In the genomic region with DNA sequence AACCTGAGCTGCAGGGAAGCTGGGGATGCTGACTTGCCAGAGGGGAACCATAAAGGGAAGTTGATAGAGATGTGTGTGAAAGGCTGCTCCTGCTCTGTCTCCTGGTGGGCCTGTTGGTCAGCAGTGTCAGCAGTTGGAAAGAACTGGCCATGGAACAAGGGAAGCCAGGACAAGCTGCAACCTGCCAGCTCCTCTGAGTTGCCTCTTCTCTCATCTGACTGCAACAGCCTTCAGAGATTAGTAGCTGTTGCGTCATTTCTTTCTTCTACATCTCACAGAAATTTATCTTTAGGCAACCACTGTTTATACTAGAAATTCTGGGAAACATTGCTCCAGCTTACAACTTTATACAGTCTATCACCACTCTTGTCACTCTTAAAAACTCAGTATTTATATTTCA, we compare ENCODE assay signal across 1 cellular context.
TF ChIP-seq lines count a peak whose summit lies in the region.

No MANE protein-coding gene starts in this region.

TF ChIP-seq in GM23338, 12 proteins besides CTCF, POLR2A, EP300 and RAD21 (continued from another document):
- TF ChIP-seq, protein P1, sequence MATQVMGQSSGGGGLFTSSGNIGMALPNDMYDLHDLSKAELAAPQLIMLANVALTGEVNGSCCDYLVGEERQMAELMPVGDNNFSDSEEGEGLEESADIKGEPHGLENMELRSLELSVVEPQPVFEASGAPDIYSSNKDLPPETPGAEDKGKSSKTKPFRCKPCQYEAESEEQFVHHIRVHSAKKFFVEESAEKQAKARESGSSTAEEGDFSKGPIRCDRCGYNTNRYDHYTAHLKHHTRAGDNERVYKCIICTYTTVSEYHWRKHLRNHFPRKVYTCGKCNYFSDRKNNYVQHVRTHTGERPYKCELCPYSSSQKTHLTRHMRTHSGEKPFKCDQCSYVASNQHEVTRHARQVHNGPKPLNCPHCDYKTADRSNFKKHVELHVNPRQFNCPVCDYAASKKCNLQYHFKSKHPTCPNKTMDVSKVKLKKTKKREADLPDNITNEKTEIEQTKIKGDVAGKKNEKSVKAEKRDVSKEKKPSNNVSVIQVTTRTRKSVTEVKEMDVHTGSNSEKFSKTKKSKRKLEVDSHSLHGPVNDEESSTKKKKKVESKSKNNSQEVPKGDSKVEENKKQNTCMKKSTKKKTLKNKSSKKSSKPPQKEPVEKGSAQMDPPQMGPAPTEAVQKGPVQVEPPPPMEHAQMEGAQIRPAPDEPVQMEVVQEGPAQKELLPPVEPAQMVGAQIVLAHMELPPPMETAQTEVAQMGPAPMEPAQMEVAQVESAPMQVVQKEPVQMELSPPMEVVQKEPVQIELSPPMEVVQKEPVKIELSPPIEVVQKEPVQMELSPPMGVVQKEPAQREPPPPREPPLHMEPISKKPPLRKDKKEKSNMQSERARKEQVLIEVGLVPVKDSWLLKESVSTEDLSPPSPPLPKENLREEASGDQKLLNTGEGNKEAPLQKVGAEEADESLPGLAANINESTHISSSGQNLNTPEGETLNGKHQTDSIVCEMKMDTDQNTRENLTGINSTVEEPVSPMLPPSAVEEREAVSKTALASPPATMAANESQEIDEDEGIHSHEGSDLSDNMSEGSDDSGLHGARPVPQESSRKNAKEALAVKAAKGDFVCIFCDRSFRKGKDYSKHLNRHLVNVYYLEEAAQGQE (IDR thresholded peaks at IDR 0.05; ENCODE audit: unreplicated experiment) = no peak
- TF ChIP-seq JUNB (IDR thresholded peaks at IDR 0.05; ENCODE audit: unreplicated experiment) = no peak
- TF ChIP-seq CREB1 (CRISPR knock-in tag; IDR thresholded peaks at IDR 0.05; ENCODE audit: low read depth) = no peak
- no peak for TF ChIP-seq ZNF331 (CRISPR knock-in tag; IDR thresholded peaks at IDR 0.05; ENCODE audit: low read depth)
- TF ChIP-seq, protein P2, sequence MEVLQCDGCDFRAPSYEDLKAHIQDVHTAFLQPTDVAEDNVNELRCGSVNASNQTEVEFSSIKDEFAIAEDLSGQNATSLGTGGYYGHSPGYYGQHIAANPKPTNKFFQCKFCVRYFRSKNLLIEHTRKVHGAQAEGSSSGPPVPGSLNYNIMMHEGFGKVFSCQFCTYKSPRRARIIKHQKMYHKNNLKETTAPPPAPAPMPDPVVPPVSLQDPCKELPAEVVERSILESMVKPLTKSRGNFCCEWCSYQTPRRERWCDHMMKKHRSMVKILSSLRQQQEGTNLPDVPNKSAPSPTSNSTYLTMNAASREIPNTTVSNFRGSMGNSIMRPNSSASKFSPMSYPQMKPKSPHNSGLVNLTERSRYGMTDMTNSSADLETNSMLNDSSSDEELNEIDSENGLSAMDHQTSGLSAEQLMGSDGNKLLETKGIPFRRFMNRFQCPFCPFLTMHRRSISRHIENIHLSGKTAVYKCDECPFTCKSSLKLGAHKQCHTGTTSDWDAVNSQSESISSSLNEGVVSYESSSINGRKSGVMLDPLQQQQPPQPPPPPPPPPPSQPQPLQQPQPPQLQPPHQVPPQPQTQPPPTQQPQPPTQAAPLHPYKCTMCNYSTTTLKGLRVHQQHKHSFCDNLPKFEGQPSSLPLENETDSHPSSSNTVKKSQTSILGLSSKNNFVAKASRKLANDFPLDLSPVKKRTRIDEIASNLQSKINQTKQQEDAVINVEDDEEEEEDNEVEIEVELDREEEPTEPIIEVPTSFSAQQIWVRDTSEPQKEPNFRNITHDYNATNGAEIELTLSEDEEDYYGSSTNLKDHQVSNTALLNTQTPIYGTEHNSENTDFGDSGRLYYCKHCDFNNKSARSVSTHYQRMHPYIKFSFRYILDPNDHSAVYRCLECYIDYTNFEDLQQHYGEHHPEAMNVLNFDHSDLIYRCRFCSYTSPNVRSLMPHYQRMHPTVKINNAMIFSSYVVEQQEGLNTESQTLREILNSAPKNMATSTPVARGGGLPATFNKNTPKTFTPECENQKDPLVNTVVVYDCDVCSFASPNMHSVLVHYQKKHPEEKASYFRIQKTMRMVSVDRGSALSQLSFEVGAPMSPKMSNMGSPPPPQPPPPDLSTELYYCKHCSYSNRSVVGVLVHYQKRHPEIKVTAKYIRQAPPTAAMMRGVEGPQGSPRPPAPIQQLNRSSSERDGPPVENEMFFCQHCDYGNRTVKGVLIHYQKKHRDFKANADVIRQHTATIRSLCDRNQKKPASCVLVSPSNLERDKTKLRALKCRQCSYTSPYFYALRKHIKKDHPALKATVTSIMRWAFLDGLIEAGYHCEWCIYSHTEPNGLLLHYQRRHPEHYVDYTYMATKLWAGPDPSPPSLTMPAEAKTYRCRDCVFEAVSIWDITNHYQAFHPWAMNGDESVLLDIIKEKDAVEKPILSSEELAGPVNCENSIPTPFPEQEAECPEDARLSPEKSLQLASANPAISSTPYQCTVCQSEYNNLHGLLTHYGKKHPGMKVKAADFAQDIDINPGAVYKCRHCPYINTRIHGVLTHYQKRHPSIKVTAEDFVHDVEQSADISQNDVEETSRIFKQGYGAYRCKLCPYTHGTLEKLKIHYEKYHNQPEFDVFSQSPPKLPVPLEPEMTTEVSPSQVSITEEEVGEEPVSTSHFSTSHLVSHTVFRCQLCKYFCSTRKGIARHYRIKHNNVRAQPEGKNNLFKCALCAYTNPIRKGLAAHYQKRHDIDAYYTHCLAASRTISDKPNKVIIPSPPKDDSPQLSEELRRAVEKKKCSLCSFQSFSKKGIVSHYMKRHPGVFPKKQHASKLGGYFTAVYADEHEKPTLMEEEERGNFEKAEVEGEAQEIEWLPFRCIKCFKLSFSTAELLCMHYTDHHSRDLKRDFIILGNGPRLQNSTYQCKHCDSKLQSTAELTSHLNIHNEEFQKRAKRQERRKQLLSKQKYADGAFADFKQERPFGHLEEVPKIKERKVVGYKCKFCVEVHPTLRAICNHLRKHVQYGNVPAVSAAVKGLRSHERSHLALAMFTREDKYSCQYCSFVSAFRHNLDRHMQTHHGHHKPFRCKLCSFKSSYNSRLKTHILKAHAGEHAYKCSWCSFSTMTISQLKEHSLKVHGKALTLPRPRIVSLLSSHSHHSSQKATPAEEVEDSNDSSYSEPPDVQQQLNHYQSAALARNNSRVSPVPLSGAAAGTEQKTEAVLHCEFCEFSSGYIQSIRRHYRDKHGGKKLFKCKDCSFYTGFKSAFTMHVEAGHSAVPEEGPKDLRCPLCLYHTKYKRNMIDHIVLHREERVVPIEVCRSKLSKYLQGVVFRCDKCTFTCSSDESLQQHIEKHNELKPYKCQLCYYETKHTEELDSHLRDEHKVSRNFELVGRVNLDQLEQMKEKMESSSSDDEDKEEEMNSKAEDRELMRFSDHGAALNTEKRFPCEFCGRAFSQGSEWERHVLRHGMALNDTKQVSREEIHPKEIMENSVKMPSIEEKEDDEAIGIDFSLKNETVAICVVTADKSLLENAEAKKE (CRISPR knock-in tag; IDR thresholded peaks at IDR 0.05) = no peak
- no peak for TF ChIP-seq STAT1 (IDR thresholded peaks at IDR 0.05; ENCODE audit: unreplicated experiment)
- TF ChIP-seq, protein P3, sequence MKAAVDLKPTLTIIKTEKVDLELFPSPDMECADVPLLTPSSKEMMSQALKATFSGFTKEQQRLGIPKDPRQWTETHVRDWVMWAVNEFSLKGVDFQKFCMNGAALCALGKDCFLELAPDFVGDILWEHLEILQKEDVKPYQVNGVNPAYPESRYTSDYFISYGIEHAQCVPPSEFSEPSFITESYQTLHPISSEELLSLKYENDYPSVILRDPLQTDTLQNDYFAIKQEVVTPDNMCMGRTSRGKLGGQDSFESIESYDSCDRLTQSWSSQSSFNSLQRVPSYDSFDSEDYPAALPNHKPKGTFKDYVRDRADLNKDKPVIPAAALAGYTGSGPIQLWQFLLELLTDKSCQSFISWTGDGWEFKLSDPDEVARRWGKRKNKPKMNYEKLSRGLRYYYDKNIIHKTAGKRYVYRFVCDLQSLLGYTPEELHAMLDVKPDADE (IDR thresholded peaks at IDR 0.05) = no peak
- TF ChIP-seq EZH2phosphoT487 (IDR thresholded peaks at IDR 0.05; ENCODE audit: unreplicated experiment) = no peak
- no peak for TF ChIP-seq NANOG (IDR thresholded peaks at IDR 0.05; ENCODE audit: borderline replicate concordance)
- no peak for TF ChIP-seq POLR2AphosphoS5 (IDR thresholded peaks at IDR 0.05; ENCODE audit: low read depth)
- no peak for TF ChIP-seq ZNF114 (CRISPR knock-in tag; IDR thresholded peaks at IDR 0.05)
